In the genomic region with DNA sequence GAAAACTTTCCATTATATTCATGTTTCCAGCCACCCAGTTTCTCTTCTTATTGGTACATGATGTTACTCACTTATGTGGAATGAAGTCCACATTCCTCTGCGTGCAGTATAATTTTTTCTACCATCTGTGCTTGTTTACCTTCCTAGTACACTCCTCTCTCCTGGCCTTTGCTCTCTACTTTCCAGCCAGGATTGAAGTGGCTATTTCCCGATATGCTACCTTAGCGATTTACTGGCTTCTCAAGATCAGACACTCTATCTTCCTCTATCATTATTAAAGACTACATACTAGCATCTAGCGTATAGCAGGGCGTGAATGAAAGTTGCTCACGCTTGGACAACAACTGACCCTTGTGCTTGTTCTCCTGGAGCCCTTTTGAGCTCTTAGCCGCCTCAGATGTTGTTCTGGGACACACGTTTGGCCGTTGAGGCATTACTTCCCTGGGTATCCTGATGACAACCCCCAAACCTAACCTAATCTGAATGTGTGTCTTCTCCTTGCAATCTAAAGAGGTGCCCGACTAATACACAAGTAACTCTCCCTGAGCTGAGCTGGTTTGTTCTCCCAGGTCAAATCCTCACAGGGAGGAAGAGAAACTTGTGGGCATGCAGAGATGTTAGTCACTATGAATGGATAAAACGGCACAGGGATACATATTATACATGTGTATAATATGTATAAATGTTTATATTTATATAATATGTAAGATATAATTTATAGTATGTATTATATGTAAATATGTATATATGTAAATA, we compare ENCODE assay signal across 1 cellular context.
TF ChIP-seq lines count a peak whose summit lies in the region.

No MANE protein-coding gene starts in this region.

TF ChIP-seq in HepG2, 621 proteins besides CTCF, POLR2A, EP300 and RAD21 (continues in another document):
- TF ChIP-seq ATF1 (CRISPR knock-in tag; IDR thresholded peaks at IDR 0.05), result peak; percentile 27; the same call in 1 of the 2 replicates
- TF ChIP-seq ZNF775 (CRISPR knock-in tag; IDR thresholded peaks at IDR 0.05; ENCODE audit: borderline replicate concordance), result no peak
- TF ChIP-seq ZNF510 (CRISPR knock-in tag; IDR thresholded peaks at IDR 0.05; ENCODE audit: low read depth), result no peak
- no peak for TF ChIP-seq CERS6 (CRISPR knock-in tag; IDR thresholded peaks at IDR 0.05)
- TF ChIP-seq HOXA3 (CRISPR knock-in tag; IDR thresholded peaks at IDR 0.05), result no peak
- TF ChIP-seq, protein P1, sequence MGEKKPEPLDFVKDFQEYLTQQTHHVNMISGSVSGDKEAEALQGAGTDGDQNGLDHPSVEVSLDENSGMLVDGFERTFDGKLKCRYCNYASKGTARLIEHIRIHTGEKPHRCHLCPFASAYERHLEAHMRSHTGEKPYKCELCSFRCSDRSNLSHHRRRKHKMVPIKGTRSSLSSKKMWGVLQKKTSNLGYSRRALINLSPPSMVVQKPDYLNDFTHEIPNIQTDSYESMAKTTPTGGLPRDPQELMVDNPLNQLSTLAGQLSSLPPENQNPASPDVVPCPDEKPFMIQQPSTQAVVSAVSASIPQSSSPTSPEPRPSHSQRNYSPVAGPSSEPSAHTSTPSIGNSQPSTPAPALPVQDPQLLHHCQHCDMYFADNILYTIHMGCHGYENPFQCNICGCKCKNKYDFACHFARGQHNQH (CRISPR knock-in tag; IDR thresholded peaks at IDR 0.05), result peak; percentile 37; the same call in 1 of the 2 replicates
- peak; percentile 81 for TF ChIP-seq ASH2L (IDR thresholded peaks at IDR 0.05; ENCODE audit: insufficient read length, low read depth, low read length)
- TF ChIP-seq RORA (CRISPR knock-in tag; IDR thresholded peaks at IDR 0.05), result no peak
- TF ChIP-seq ZBTB20 (CRISPR knock-in tag; IDR thresholded peaks at IDR 0.05; ENCODE audit: borderline replicate concordance, low read depth), result no peak
- TF ChIP-seq GZF1 (CRISPR knock-in tag; IDR thresholded peaks at IDR 0.05), result no peak
- TF ChIP-seq ZNF441 (CRISPR knock-in tag; IDR thresholded peaks at IDR 0.05; ENCODE audit: borderline replicate concordance), result no peak
- TF ChIP-seq, protein P2, sequence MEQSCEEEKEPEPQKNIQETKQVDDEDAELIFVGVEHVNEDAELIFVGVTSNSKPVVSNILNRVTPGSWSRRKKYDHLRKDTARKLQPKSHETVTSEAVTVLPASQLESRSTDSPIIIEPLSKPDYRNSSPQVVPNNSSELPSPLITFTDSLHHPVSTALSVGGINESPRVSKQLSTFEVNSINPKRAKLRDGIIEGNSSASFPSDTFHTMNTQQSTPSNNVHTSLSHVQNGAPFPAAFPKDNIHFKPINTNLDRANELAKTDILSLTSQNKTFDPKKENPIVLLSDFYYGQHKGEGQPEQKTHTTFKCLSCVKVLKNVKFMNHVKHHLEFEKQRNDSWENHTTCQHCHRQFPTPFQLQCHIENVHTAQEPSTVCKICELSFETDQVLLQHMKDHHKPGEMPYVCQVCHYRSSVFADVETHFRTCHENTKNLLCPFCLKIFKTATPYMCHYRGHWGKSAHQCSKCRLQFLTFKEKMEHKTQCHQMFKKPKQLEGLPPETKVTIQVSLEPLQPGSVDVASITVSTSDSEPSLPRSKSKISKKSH (CRISPR knock-in tag; IDR thresholded peaks at IDR 0.05; ENCODE audit: borderline replicate concordance), result no peak
- TF ChIP-seq FOXO1 (CRISPR knock-in tag; IDR thresholded peaks at IDR 0.05), result peak; percentile 66; the same call in 1 of the 2 replicates
- TF ChIP-seq CREM (IDR thresholded peaks at IDR 0.05), result peak; percentile 52; the same call in 1 of the 2 replicates
- TF ChIP-seq CREM (CRISPR knock-in tag; IDR thresholded peaks at IDR 0.05), result no peak
- no peak for TF ChIP-seq GLMP (CRISPR knock-in tag; IDR thresholded peaks at IDR 0.05; ENCODE audit: borderline replicate concordance)
- peak; percentile 86 for TF ChIP-seq FOSL2 (CRISPR knock-in tag; IDR thresholded peaks at IDR 0.05)
- TF ChIP-seq PRDM4 (CRISPR knock-in tag; IDR thresholded peaks at IDR 0.05; ENCODE audit: borderline replicate concordance), result no peak
- TF ChIP-seq NR2F2 (IDR thresholded peaks at IDR 0.05; ENCODE audit: borderline replicate concordance, low read depth), result peak; percentile 54
- TF ChIP-seq ZNF225 (CRISPR knock-in tag; IDR thresholded peaks at IDR 0.05), result no peak
- TF ChIP-seq ATF7 (IDR thresholded peaks at IDR 0.05), result no peak
- no peak for TF ChIP-seq ATF7 (CRISPR knock-in tag; IDR thresholded peaks at IDR 0.05)
- TF ChIP-seq ZNF350 (CRISPR knock-in tag; IDR thresholded peaks at IDR 0.05; ENCODE audit: borderline replicate concordance, low read depth), result no peak
- TF ChIP-seq ZSCAN29 (CRISPR knock-in tag; conservative IDR thresholded peaks at IDR 0.05), result no peak
- no peak for TF ChIP-seq SMYD3 (CRISPR knock-in tag; IDR thresholded peaks at IDR 0.05)
- peak; percentile 27; the same call in 1 of the 2 replicates for TF ChIP-seq SP5 (CRISPR knock-in tag; IDR thresholded peaks at IDR 0.05; ENCODE audit: borderline replicate concordance, low read depth)
- TF ChIP-seq ZNF281 (CRISPR knock-in tag; IDR thresholded peaks at IDR 0.05; ENCODE audit: borderline replicate concordance), result no peak
- no peak; the same call in 1 of the 2 replicates for TF ChIP-seq FOXJ3 (CRISPR knock-in tag; IDR thresholded peaks at IDR 0.05; ENCODE audit: borderline replicate concordance)
- TF ChIP-seq ZBTB7B (CRISPR knock-in tag; IDR thresholded peaks at IDR 0.05), result no peak; the same call in 1 of the 2 replicates
- TF ChIP-seq, protein P3, sequence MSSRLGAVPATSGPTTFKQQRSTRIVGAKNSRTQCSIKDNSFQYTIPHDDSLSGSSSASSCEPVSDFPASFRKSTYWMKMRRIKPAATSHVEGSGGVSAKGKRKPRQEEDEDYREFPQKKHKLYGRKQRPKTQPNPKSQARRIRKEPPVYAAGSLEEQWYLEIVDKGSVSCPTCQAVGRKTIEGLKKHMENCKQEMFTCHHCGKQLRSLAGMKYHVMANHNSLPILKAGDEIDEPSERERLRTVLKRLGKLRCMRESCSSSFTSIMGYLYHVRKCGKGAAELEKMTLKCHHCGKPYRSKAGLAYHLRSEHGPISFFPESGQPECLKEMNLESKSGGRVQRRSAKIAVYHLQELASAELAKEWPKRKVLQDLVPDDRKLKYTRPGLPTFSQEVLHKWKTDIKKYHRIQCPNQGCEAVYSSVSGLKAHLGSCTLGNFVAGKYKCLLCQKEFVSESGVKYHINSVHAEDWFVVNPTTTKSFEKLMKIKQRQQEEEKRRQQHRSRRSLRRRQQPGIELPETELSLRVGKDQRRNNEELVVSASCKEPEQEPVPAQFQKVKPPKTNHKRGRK (CRISPR knock-in tag; IDR thresholded peaks at IDR 0.05), result no peak
- TF ChIP-seq, protein P4, sequence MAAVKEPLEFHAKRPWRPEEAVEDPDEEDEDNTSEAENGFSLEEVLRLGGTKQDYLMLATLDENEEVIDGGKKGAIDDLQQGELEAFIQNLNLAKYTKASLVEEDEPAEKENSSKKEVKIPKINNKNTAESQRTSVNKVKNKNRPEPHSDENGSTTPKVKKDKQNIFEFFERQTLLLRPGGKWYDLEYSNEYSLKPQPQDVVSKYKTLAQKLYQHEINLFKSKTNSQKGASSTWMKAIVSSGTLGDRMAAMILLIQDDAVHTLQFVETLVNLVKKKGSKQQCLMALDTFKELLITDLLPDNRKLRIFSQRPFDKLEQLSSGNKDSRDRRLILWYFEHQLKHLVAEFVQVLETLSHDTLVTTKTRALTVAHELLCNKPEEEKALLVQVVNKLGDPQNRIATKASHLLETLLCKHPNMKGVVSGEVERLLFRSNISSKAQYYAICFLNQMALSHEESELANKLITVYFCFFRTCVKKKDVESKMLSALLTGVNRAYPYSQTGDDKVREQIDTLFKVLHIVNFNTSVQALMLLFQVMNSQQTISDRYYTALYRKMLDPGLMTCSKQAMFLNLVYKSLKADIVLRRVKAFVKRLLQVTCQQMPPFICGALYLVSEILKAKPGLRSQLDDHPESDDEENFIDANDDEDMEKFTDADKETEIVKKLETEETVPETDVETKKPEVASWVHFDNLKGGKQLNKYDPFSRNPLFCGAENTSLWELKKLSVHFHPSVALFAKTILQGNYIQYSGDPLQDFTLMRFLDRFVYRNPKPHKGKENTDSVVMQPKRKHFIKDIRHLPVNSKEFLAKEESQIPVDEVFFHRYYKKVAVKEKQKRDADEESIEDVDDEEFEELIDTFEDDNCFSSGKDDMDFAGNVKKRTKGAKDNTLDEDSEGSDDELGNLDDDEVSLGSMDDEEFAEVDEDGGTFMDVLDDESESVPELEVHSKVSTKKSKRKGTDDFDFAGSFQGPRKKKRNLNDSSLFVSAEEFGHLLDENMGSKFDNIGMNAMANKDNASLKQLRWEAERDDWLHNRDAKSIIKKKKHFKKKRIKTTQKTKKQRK (IDR thresholded peaks at IDR 0.05; ENCODE audit: low read length), result no peak
- no peak for TF ChIP-seq ZMYM2 (CRISPR knock-in tag; IDR thresholded peaks at IDR 0.05)
- TF ChIP-seq HDAC2 (CRISPR knock-in tag; IDR thresholded peaks at IDR 0.05), result no peak
- TF ChIP-seq TFDP1 (CRISPR knock-in tag; IDR thresholded peaks at IDR 0.05; ENCODE audit: borderline replicate concordance), result no peak
- TF ChIP-seq HDAC1 (CRISPR knock-in tag; IDR thresholded peaks at IDR 0.05), result peak; percentile 70
- no peak for TF ChIP-seq ZNF567 (CRISPR knock-in tag; IDR thresholded peaks at IDR 0.05; ENCODE audit: borderline replicate concordance)
- TF ChIP-seq SALL1 (CRISPR knock-in tag; IDR thresholded peaks at IDR 0.05), result peak; percentile 52
- no peak for TF ChIP-seq ZNF496 (CRISPR knock-in tag; IDR thresholded peaks at IDR 0.05; ENCODE audit: insufficient replicate concordance)
- no peak for TF ChIP-seq RNF2 (conservative IDR thresholded peaks at IDR 0.05; ENCODE audit: low read depth)
- no peak for TF ChIP-seq RXRA (CRISPR knock-in tag; IDR thresholded peaks at IDR 0.05)
- no peak for TF ChIP-seq TRIM22 (IDR thresholded peaks at IDR 0.05)
- no peak for TF ChIP-seq TP53 (CRISPR knock-in tag; conservative IDR thresholded peaks at IDR 0.05)
- peak; percentile 56 for TF ChIP-seq RXRB (CRISPR knock-in tag; IDR thresholded peaks at IDR 0.05; ENCODE audit: borderline replicate concordance)
- TF ChIP-seq ZFP36L2 (CRISPR knock-in tag; IDR thresholded peaks at IDR 0.05), result no peak
